8 cellular contexts compared by ENCODE assay signal in the genomic region with DNA sequence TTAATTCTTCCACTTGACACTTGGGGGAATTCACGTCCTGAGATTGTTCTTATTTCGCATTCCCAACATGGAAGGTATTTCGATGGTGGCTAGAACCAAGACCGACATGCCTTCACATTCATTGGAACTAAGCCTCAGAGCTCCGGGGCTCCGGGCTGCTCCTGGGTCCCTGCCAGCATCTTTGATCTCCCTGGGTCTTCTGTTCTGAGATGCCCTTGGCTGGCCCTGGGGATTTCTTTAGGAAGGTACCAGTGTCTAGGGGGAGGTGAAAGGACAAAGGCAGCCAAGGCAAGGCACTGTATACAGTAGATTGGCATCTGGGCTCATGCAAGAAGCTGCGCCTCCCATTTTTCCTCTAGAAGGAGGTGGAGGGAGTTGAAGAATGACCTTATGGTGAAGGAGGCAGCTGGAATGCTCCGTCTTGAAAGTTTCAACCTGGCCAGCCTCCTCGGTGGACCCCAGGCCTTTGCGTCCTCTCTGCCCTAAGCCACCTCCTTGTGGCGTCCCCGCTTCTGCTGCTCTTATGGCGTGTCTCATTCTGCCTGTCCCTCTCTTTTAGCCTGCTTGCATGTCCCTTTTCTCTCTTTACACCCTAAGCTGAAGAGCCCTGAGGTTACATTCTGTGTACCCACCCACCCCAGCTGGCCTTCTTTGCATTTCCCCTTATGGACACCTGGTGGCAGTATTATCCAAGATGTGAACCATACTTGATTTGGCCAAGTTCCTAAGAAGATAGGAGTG.
DNase-seq lines count a peak whose midpoint lies in the region; ATAC-seq and TF ChIP-seq lines count a peak whose summit lies in the region.

No MANE protein-coding gene starts in this region.

- WGBS in aorta, 2 donors = 82 to 83% methylated on average over 13 of the region's 13 CpGs

- no peak overlapping the region for H3K27ac ChIP-seq in aorta (ENCODE audit: low read depth in 1 of 2, low read length in 2 of 2)

- peak; percentile 58 for TF ChIP-seq CTCF in MCF 10A (IDR thresholded peaks at IDR 0.05; ENCODE audit: unreplicated experiment)

- H3K27me3 ChIP-seq in aorta (ENCODE audit: control insufficient read depth in 1 of 2, insufficient read depth in 2 of 2, low read length in 1 of 2) = no peaks in the 10 kb centered on the region

- CTCF ChIA-PET in MCF 10A (lab: Yijun Ruan, JAX) = interaction anchor here (0.5 to 2.1 kb wide), 11 partner anchors 10 to 1266 kb away, joined by 3 to 9 read pairs (median 3); no protein-coding TSS in a partner anchor

- no peak overlapping the region for H3K4me3 ChIP-seq in aorta (ENCODE audit: low read length in 2 of 2)

- BruUV-seq in MCF 10A (replicated peaks; lab: Mats Ljungman, UMichigan) = no TSS peak

- H3K36me3 ChIP-seq in aorta (ENCODE audit: control insufficient read depth in 1 of 2, insufficient read depth in 2 of 2, low read length in 1 of 2) = no peaks in the 10 kb centered on the region

- peak; percentile 1 for DNase-seq in NCI-H2107 (lab: John Stamatoyannopoulos, UW)
- no peak for DNase-seq in NCI-H2107 treated with DMSO at 0.1 percent for 48 hours (lab: John Stamatoyannopoulos, UW; ENCODE audit: unreplicated experiment)
- peak; percentile 53 for DNase-seq in HCEC 1CT
- peak; percentile 78 for DNase-seq in NCI-H82 (lab: John Stamatoyannopoulos, UW)
- DNase-seq in MCF 10A (ENCODE audit: unreplicated experiment) = peak; percentile 58
- peak; percentile 23 for DNase-seq in kidney glomerular epithelial cell (lab: John Stamatoyannopoulos, UW)
- DNase-seq in aorta = peak; percentile 33 to 55
- DNase-seq in occipital lobe (lab: John Stamatoyannopoulos, UW) = no peak

- H3K36me3 Mint-ChIP-seq in MCF 10A (ENCODE audit: insufficient read depth, unreplicated experiment) = no peaks in the 10 kb centered on the region

- intact Hi-C loops in MCF 10A (cut with micrococcal nuclease) (loop anchor here (5.0 kb wide), 2 partner anchors 622 to 1357 kb away; a partner anchor contains a TSS), aorta (cut with DNase I) (loop anchor here in 1 of 2 donors (10.0 kb wide), 1 partner anchor 1044 kb away; no protein-coding TSS in a partner anchor)

- H3K4me1 Mint-ChIP-seq in MCF 10A (ENCODE audit: insufficient read depth, unreplicated experiment) = peaks cover 4% of the 10 kb centered on the region

- H3K4me3 Mint-ChIP-seq in MCF 10A (ENCODE audit: unreplicated experiment) = no peak overlapping the region

- POLR2A ChIA-PET in MCF 10A (lab: Yijun Ruan, JAX) = interaction anchor here (0.7 kb wide), 1 partner anchor 1317 kb away, joined by 3 read pairs; no protein-coding TSS in a partner anchor

- no peaks in the 10 kb centered on the region for H3K4me1 ChIP-seq in aorta (ENCODE audit: control insufficient read depth in 1 of 2, insufficient read depth in 2 of 2, low read length in 2 of 2)

- no peak overlapping the region for H3K27ac Mint-ChIP-seq in MCF 10A (ENCODE audit: low read depth, unreplicated experiment)

- peaks cover 8% of the 10 kb centered on the region for H3K9me3 Mint-ChIP-seq in MCF 10A (ENCODE audit: unreplicated experiment)

- H3K27me3 Mint-ChIP-seq in MCF 10A (ENCODE audit: insufficient read depth, unreplicated experiment) = peaks cover 28% of the 10 kb centered on the region

- ATAC-seq in aorta (ENCODE audit: low FRiP score) = no peak

- no peaks in the 10 kb centered on the region for H3K9me3 ChIP-seq in aorta (ENCODE audit: control insufficient read depth, low read length)

Comparison
In these comparisons a context has a peak if more than half of its experiments do, and no peak if none do; other contexts are left out.
1. DNase-seq: peak in NCI-H2107 (single experiment), HCEC 1CT (single experiment), NCI-H82 (single experiment), MCF 10A (single experiment), kidney glomerular epithelial cell (single experiment) and aorta (2 of 2); none in NCI-H2107 treated with DMSO at 0.1 percent for 48 hours (single experiment) and occipital lobe (single experiment).